Comparison of ENCODE assay signal across 23 cellular contexts in the genomic region with DNA sequence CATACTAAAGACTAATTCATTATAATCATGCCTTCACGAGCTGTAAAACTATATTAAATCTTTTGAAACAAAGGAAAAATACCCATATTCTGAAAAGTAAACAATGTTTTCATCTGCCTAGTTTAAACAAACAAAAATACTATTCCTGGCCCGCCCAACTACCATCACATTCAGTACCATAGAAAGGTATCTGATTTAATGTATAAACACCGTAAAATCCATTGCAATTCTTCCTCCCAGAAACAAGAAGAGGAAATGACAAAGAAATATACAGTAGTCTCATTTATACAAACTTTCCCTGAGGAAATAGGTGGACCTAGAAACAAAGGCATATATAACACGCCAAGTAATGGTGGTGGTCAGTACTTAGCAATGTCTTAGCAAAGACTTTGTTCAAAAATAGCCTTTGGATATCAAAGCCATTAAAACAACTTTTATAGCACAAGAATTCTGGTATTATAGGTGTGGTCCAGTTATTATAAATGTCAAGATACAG.
"Had no signal": no experiment of that assay in that cellular context is flagged by ENCODE, and none has a peak within 500 bp of the region (broad histone marks: within the 10 kb centered on the region; RNA-seq: fewer than 3 reads in every experiment).

No MANE protein-coding gene starts in this region.

- DNase-seq: activated B cell treated with CpG ODN at 0.5 μM for 24 hours; activated CD4-positive, alpha-beta T cell treated with anti-CD3 and anti-CD28 coated beads for 1 hour; activated CD4-positive, alpha-beta T cell treated with anti-CD3 and anti-CD28 coated beads, Interleukin-2, amount 10 ng/mL, durations not matched to agents 24 days and 14 days; activated CD4-positive, alpha-beta T cell treated with anti-CD3 and anti-CD28 coated beads, Interleukin-2, amount 50 U/mL, for 48 hours; activated CD8-positive, alpha-beta memory T cell treated with anti-CD3 and anti-CD28 coated beads, Interleukin-2, amount 10 ng/mL, durations not matched to agents 7 days and 5 days; activated gamma-delta T cell; activated naive CD4-positive, alpha-beta T cell treated with anti-CD3 and anti-CD28 coated beads for 36 hours; activated T-cell treated with anti-CD3 and anti-CD28 coated beads, Interleukin-2, amount 50 U/mL, for 4 hours; brain microvascular endothelial cell; Karpas-422; MM.1S; NCI-H1105; NCI-H1436; NCI-H1694 treated with DMSO at 0.1 percent for 48 hours; NCI-H2029 treated with DMSO at 0.1 percent for 48 hours; NCI-H345; NCI-H510A; NCI-H69; SHP77 treated with DMSO at 0.1 percent for 48 hours; T-helper 17 cell; T-helper 9 cell had no signal

- H3K27ac ChIP-seq: brain microvascular endothelial cell, cardiac muscle cell had no signal

- H3K4me3 ChIP-seq: cardiac muscle cell, K562 had no signal

- FAIRE-seq: K562 had no signal

- ATAC-seq: activated CD8-positive, alpha-beta memory T cell treated with anti-CD3 and anti-CD28 coated beads, Interleukin-2, amount 10 ng/mL, durations not matched to agents 7 days and 5 days; activated T-cell treated with anti-CD3 and anti-CD28 coated beads, Interleukin-2, amount 50 U/mL, for 4 hours; K562; T-helper 17 cell had no signal

- H3K36me3 ChIP-seq: brain microvascular endothelial cell, cardiac muscle cell had no signal

- H3K27me3 ChIP-seq: brain microvascular endothelial cell, cardiac muscle cell had no signal
